27 cellular contexts compared by ENCODE assay signal in the genomic region with DNA sequence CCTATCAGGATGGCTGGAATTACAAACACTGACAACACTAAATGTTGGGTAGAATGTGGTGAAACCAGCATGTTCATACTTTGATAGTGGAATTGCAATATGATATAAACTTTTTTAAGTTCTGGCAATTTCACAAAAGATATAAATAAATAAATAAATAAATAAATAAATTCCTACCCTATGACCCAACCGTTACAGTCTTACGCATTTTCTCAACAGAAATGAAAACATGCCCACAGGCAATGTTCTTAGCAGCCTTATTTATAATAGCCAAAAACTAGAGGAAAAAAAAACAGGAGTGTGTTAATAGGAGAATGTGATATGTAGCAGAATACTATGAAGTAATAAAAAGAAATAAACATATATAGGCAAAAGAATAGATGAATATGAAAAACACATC.
"Had no signal": no experiment of that assay in that cellular context is flagged by ENCODE, and none has a peak within 500 bp of the region (broad histone marks: within the 10 kb centered on the region; RNA-seq: fewer than 3 reads in every experiment).

No MANE protein-coding gene starts in this region.

- H2AFZ ChIP-seq: neural progenitor cell had no signal

- H3K4me1 ChIP-seq: esophagus squamous epithelium, heart left ventricle, left ventricle myocardium inferior, lower lobe of right lung, neural progenitor cell, pancreas, right lobe of liver, tibial artery, upper lobe of right lung, vagina had no signal

- H3K27me3 Mint-ChIP-seq: natural killer cell treated with Interleukin-12 subunit alpha and Interleukin-12 subunit beta and Interleukin-15 and Interleukin-18, amount 100 ng/mL, for 72 hours; progenitor cell of endocrine pancreas had no signal

- H3K9me3 Mint-ChIP-seq: neural progenitor cell; stimulated activated effector memory CD8-positive, alpha-beta T cell treated with anti-CD3 and anti-CD28 coated beads, Interleukin-12 subunit alpha, Interleukin-12 subunit beta, amount 100 ng/mL, for 72 hours had no signal

- H3K4me3 ChIP-seq: dorsolateral prefrontal cortex, esophagus squamous epithelium, heart left ventricle, left ventricle myocardium inferior, lower lobe of right lung, neural progenitor cell, pancreas, right lobe of liver, tibial artery, upper lobe of right lung, vagina had no signal

- H3K36me3 Mint-ChIP-seq: natural killer cell treated with Interleukin-12 subunit alpha and Interleukin-12 subunit beta and Interleukin-15 and Interleukin-18, amount 100 ng/mL, for 72 hours; neural progenitor cell; stimulated activated effector memory CD8-positive, alpha-beta T cell treated with anti-CD3 and anti-CD28 coated beads, Interleukin-12 subunit alpha, Interleukin-12 subunit beta, amount 100 ng/mL, for 72 hours had no signal

- H3K27me3 ChIP-seq: dorsolateral prefrontal cortex, esophagus squamous epithelium, heart left ventricle, neural progenitor cell, pancreas, right lobe of liver, tibial artery, upper lobe of right lung, vagina had no signal

- H3K9me3 ChIP-seq: esophagus squamous epithelium, heart left ventricle, left ventricle myocardium inferior, lower lobe of right lung, pancreas, right lobe of liver, tibial artery, upper lobe of right lung, vagina had no signal

- ATAC-seq: heart left ventricle; left cardiac atrium; lower lobe of right lung; natural killer cell treated with Interleukin-12 subunit alpha and Interleukin-12 subunit beta and Interleukin-15 and Interleukin-18, amount 100 ng/mL, for 72 hours; pancreas; right lobe of liver; stimulated activated effector memory CD8-positive, alpha-beta T cell treated with anti-CD3 and anti-CD28 coated beads, Interleukin-12 subunit alpha, Interleukin-12 subunit beta, amount 100 ng/mL, for 72 hours; stimulated activated naive CD8-positive, alpha-beta T cell treated with anti-CD3 and anti-CD28 coated beads, Interleukin-15, Interleukin-2, amounts not matched to agents 100 U/mL and 50 U/mL, for 24 hours; upper lobe of right lung had no signal

- H3K27ac Mint-ChIP-seq: natural killer cell treated with Interleukin-12 subunit alpha and Interleukin-12 subunit beta and Interleukin-15 and Interleukin-18, amount 100 ng/mL, for 72 hours; neural progenitor cell; progenitor cell of endocrine pancreas; stimulated activated effector memory CD8-positive, alpha-beta T cell treated with anti-CD3 and anti-CD28 coated beads, Interleukin-12 subunit alpha, Interleukin-12 subunit beta, amount 100 ng/mL, for 72 hours had no signal

- H3K36me3 ChIP-seq: esophagus squamous epithelium, heart left ventricle, left ventricle myocardium inferior, lower lobe of right lung, neural progenitor cell, pancreas, right lobe of liver, tibial artery, upper lobe of right lung, vagina had no signal

- H3K4me1 Mint-ChIP-seq: neural progenitor cell; stimulated activated effector memory CD8-positive, alpha-beta T cell treated with anti-CD3 and anti-CD28 coated beads, Interleukin-12 subunit alpha, Interleukin-12 subunit beta, amount 100 ng/mL, for 72 hours had no signal

- H3K4me3 Mint-ChIP-seq: natural killer cell treated with Interleukin-12 subunit alpha and Interleukin-12 subunit beta and Interleukin-15 and Interleukin-18, amount 100 ng/mL, for 72 hours; neural progenitor cell; stimulated activated effector memory CD8-positive, alpha-beta T cell treated with anti-CD3 and anti-CD28 coated beads, Interleukin-12 subunit alpha, Interleukin-12 subunit beta, amount 100 ng/mL, for 72 hours had no signal

- DNase-seq: cortex of kidney; dorsolateral prefrontal cortex; effector CD8-positive, alpha-beta T cell; esophagus squamous epithelium; heart left ventricle; hippocampal formation; kidney; left cardiac atrium; left ventricle myocardium inferior; lower lobe of right lung; mesenchymal stem cell; midbrain; nucleus accumbens; pancreas; retina; right lobe of liver; stimulated activated CD4-positive, alpha-beta T cell treated with anti-CD3 and anti-CD28 coated beads, Interleukin-4, amount 100 ng/mL, for 1 hour; stimulated activated CD8-positive, alpha-beta memory T cell treated with anti-CD3 and anti-CD28 coated beads, Interleukin-4, amount 100 ng/mL, for 48 hours; stimulated activated naive CD8-positive, alpha-beta T cell treated with anti-CD3 and anti-CD28 coated beads, Interleukin-15, Interleukin-2, amounts not matched to agents 100 U/mL and 50 U/mL, for 24 hours; tibial artery; upper lobe of right lung had no signal

- H3K9ac ChIP-seq: neural progenitor cell had no signal

- H3K27ac ChIP-seq: dorsolateral prefrontal cortex, epithelial cell of prostate, esophagus squamous epithelium, heart left ventricle, left ventricle myocardium inferior, lower lobe of right lung, neural progenitor cell, pancreas, right lobe of liver, tibial artery, upper lobe of right lung, vagina had no signal

- H3K4me2 ChIP-seq: neural progenitor cell had no signal
